In the genomic region with DNA sequence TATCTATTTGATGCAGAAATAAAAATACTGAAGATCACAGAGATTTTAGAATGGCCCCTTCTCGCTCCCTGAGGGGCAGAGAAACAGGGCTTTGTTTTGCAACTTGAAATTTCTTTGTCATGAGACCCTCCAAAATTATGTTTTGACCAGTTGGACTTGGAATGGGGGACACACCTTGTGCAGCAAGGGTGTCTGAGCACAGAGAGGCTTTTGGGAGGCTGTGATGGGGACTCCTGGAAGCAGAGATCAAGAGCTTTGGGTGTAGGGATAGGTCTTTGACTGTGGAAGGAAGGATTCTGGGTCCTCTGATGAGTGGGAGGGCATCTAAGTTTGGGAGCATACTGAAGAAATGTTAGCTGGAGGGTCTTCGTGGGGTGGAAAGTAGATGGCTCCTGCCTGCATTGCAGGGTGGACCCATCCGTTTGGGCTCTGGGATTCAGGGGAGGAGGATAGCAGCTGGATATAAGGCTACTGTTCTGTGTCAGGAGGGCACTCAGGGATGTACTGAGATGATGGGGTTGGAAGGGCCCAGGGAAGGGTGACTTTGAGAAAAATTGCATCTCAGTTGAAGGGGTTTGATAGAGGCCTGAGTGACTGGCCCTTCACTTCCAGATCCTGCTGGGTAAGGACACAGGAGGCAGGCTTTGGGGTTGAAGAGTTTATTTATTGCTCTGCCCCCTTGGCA, we compare ENCODE assay signal across 1 cellular context.
TF ChIP-seq lines count a peak whose summit lies in the region.

No MANE protein-coding gene starts in this region.

TF ChIP-seq in WTC11, 78 proteins besides CTCF, POLR2A, EP300 and RAD21:
- TF ChIP-seq MXD4 (CRISPR knock-in tag; IDR thresholded peaks at IDR 0.05; ENCODE audit: borderline replicate concordance), result no peak
- TF ChIP-seq, protein P1, sequence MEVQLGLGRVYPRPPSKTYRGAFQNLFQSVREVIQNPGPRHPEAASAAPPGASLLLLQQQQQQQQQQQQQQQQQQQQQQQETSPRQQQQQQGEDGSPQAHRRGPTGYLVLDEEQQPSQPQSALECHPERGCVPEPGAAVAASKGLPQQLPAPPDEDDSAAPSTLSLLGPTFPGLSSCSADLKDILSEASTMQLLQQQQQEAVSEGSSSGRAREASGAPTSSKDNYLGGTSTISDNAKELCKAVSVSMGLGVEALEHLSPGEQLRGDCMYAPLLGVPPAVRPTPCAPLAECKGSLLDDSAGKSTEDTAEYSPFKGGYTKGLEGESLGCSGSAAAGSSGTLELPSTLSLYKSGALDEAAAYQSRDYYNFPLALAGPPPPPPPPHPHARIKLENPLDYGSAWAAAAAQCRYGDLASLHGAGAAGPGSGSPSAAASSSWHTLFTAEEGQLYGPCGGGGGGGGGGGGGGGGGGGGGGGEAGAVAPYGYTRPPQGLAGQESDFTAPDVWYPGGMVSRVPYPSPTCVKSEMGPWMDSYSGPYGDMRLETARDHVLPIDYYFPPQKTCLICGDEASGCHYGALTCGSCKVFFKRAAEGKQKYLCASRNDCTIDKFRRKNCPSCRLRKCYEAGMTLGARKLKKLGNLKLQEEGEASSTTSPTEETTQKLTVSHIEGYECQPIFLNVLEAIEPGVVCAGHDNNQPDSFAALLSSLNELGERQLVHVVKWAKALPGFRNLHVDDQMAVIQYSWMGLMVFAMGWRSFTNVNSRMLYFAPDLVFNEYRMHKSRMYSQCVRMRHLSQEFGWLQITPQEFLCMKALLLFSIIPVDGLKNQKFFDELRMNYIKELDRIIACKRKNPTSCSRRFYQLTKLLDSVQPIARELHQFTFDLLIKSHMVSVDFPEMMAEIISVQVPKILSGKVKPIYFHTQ (CRISPR knock-in tag; IDR thresholded peaks at IDR 0.05), result no peak
- TF ChIP-seq, protein P2, sequence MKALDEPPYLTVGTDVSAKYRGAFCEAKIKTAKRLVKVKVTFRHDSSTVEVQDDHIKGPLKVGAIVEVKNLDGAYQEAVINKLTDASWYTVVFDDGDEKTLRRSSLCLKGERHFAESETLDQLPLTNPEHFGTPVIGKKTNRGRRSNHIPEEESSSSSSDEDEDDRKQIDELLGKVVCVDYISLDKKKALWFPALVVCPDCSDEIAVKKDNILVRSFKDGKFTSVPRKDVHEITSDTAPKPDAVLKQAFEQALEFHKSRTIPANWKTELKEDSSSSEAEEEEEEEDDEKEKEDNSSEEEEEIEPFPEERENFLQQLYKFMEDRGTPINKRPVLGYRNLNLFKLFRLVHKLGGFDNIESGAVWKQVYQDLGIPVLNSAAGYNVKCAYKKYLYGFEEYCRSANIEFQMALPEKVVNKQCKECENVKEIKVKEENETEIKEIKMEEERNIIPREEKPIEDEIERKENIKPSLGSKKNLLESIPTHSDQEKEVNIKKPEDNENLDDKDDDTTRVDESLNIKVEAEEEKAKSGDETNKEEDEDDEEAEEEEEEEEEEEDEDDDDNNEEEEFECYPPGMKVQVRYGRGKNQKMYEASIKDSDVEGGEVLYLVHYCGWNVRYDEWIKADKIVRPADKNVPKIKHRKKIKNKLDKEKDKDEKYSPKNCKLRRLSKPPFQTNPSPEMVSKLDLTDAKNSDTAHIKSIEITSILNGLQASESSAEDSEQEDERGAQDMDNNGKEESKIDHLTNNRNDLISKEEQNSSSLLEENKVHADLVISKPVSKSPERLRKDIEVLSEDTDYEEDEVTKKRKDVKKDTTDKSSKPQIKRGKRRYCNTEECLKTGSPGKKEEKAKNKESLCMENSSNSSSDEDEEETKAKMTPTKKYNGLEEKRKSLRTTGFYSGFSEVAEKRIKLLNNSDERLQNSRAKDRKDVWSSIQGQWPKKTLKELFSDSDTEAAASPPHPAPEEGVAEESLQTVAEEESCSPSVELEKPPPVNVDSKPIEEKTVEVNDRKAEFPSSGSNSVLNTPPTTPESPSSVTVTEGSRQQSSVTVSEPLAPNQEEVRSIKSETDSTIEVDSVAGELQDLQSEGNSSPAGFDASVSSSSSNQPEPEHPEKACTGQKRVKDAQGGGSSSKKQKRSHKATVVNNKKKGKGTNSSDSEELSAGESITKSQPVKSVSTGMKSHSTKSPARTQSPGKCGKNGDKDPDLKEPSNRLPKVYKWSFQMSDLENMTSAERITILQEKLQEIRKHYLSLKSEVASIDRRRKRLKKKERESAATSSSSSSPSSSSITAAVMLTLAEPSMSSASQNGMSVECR (CRISPR knock-in tag; IDR thresholded peaks at IDR 0.05; ENCODE audit: borderline replicate concordance), result no peak
